ENCODE assay signal across 12 cellular contexts in genomic region chr20:8309638-8310037, GRCh38.
DNase-seq lines count a peak whose midpoint lies in the region; ATAC-seq and TF ChIP-seq lines count a peak whose summit lies in the region.
"Had no signal": no experiment of that assay in that cellular context is flagged by ENCODE, and none has a peak within 500 bp of the region (broad histone marks: within the 10 kb centered on the region; RNA-seq: fewer than 3 reads in every experiment).

No MANE protein-coding gene starts in this region.

- H3F3A ChIP-seq in neural progenitor cell (ENCODE audit: low read depth) (peaks cover 17% of the 10 kb centered on the region), smooth muscle cell (ENCODE audit: low read depth) (no peaks in the 10 kb centered on the region)

- no peak overlapping the region for H3K27ac ChIP-seq in neural progenitor cell
- no peak overlapping the region for H3K27ac ChIP-seq in smooth muscle cell (ENCODE audit: low read depth)
- H3K27ac ChIP-seq: lower lobe of right lung, right lobe of liver, tibial artery had no signal

- H3K4me1 Mint-ChIP-seq in neural progenitor cell (peaks cover 61% of the 10 kb centered on the region), CD14-positive monocyte (peaks cover 2% of the 10 kb centered on the region)

- H3K36me3 Mint-ChIP-seq in neural progenitor cell (no peaks in the 10 kb centered on the region), CD14-positive monocyte (peaks cover 0 to 3% of the 10 kb centered on the region in 2 donors)
- H3K36me3 Mint-ChIP-seq: CD4-positive, alpha-beta memory T cell had no signal

- H3K9me3 ChIP-seq in endocrine pancreas (ENCODE audit: control insufficient read depth, low read length) (no peaks in the 10 kb centered on the region), neural progenitor cell (ENCODE audit: low read depth) (no peaks in the 10 kb centered on the region), smooth muscle cell (replicated peaks; ENCODE audit: low read depth) (no peaks in the 10 kb centered on the region)
- H3K9me3 ChIP-seq: lower lobe of right lung, right lobe of liver had no signal

- peaks cover 11% of the 10 kb centered on the region for H3K4me1 ChIP-seq in endocrine pancreas (ENCODE audit: control insufficient read depth, insufficient read depth, low read length)
- peaks cover 42% of the 10 kb centered on the region for H3K4me1 ChIP-seq in neural progenitor cell
- peaks cover 24% of the 10 kb centered on the region for H3K4me1 ChIP-seq in smooth muscle cell (ENCODE audit: low read depth)
- H3K4me1 ChIP-seq: lower lobe of right lung, right lobe of liver, tibial artery had no signal

- H3K27ac Mint-ChIP-seq in neural progenitor cell (peak overlapping the region; percentile 96), CD14-positive monocyte (peak overlapping the region in 1 of 7 donors; percentile 22)
- H3K27ac Mint-ChIP-seq: CD4-positive, alpha-beta memory T cell had no signal

- H3K4me2 ChIP-seq in neural progenitor cell: peak overlapping the region; percentile 51
- H3K4me2 ChIP-seq in smooth muscle cell: no peak overlapping the region

- H3K27me3 ChIP-seq in endocrine pancreas (ENCODE audit: control insufficient read depth, insufficient read depth, low read length): no peaks in the 10 kb centered on the region
- H3K27me3 ChIP-seq in neural progenitor cell: no peaks in the 10 kb centered on the region
- H3K27me3 ChIP-seq in smooth muscle cell (ENCODE audit: low read depth): no peaks in the 10 kb centered on the region
- H3K27me3 ChIP-seq: right lobe of liver, tibial artery had no signal

- no peak for ATAC-seq in GM21723 (IDR thresholded peaks at IDR 0.05; ENCODE audit: unreplicated experiment)
- ATAC-seq: right lobe of liver had no signal

- H3K4me3 Mint-ChIP-seq in neural progenitor cell (peak overlapping the region; percentile 44), CD14-positive monocyte (no peak overlapping the region)
- H3K4me3 Mint-ChIP-seq: CD4-positive, alpha-beta memory T cell had no signal

- H4K20me1 ChIP-seq in neural progenitor cell (ENCODE audit: low read depth): no peaks in the 10 kb centered on the region
- H4K20me1 ChIP-seq in smooth muscle cell (ENCODE audit: low read depth): no peaks in the 10 kb centered on the region

- H3K9me3 Mint-ChIP-seq in neural progenitor cell: peaks cover 3% of the 10 kb centered on the region
- peaks cover 0 to 5% (median 0%) of the 10 kb centered on the region in 7 donors for H3K9me3 Mint-ChIP-seq in CD14-positive monocyte

- H2AFZ ChIP-seq in neural progenitor cell (replicated peaks) (no peak overlapping the region), smooth muscle cell (ENCODE audit: low read depth) (no peak overlapping the region)

- intact Hi-C loops in CD14-positive monocyte (cut with micrococcal nuclease): no loop called here

- TF ChIP-seq CTCF in neural progenitor cell (IDR thresholded peaks at IDR 0.05): no peak
- TF ChIP-seq CTCF in smooth muscle cell (IDR thresholded peaks at IDR 0.05; ENCODE audit: borderline replicate concordance, insufficient read depth, poor library complexity, severe bottlenecking): no peak
- no peak for TF ChIP-seq CTCF in CD14-positive monocyte (IDR thresholded peaks at IDR 0.05)

- H3K27me3 Mint-ChIP-seq in neural progenitor cell (ENCODE audit: insufficient read depth, low read depth): no peaks in the 10 kb centered on the region
- no peaks in the 10 kb centered on the region for H3K27me3 Mint-ChIP-seq in CD14-positive monocyte (ENCODE audit: low read depth in 3 of 3)
- H3K27me3 Mint-ChIP-seq: CD4-positive, alpha-beta memory T cell had no signal

- no peaks in the 10 kb centered on the region for H3K36me3 ChIP-seq in endocrine pancreas (ENCODE audit: control insufficient read depth, insufficient read depth, low read length)
- no peaks in the 10 kb centered on the region for H3K36me3 ChIP-seq in neural progenitor cell
- no peaks in the 10 kb centered on the region for H3K36me3 ChIP-seq in smooth muscle cell (ENCODE audit: low read depth)
- H3K36me3 ChIP-seq: lower lobe of right lung, right lobe of liver, tibial artery had no signal

- peak; percentile 9 for DNase-seq in GM03348 (ENCODE audit: low spot score)
- DNase-seq in NCI-H524 treated with DMSO at 0.1 percent for 48 hours (lab: John Stamatoyannopoulos, UW): peak; percentile 85
- peak; percentile 79 for DNase-seq in neural progenitor cell (ENCODE audit: low spot score)
- no peak for DNase-seq in activated effector memory CD4-positive, alpha-beta T cell treated with anti-CD3 and anti-CD28 coated beads, Interleukin-2, amount 50 U/mL, for 16 hours
- DNase-seq in smooth muscle cell (lab: John Stamatoyannopoulos, UW; ENCODE audit: unreplicated experiment): no peak
- DNase-seq in CD14-positive monocyte (ENCODE audit: low spot score): no peak
- DNase-seq: CD4-positive, alpha-beta memory T cell; lower lobe of right lung; right lobe of liver; tibial artery had no signal

- 48% methylated on average over 5 of the region's 5 CpGs for WGBS in smooth muscle cell (ENCODE audit: low lambda C conversion rate)

- H3K4me3 ChIP-seq in endocrine pancreas (ENCODE audit: control insufficient read depth, insufficient read depth, low read length): peak overlapping the region; percentile 59
- no peak overlapping the region for H3K4me3 ChIP-seq in neural progenitor cell
- no peak overlapping the region for H3K4me3 ChIP-seq in smooth muscle cell
- H3K4me3 ChIP-seq: lower lobe of right lung, right lobe of liver, tibial artery had no signal

- H3K79me2 ChIP-seq in neural progenitor cell (ENCODE audit: low read depth): no peaks in the 10 kb centered on the region
- no peaks in the 10 kb centered on the region for H3K79me2 ChIP-seq in smooth muscle cell (ENCODE audit: low read depth)

- H3K9ac ChIP-seq in endocrine pancreas (ENCODE audit: control insufficient read depth, insufficient read depth, low read length) (no peak overlapping the region), neural progenitor cell (no peak overlapping the region), smooth muscle cell (ENCODE audit: low read depth) (no peak overlapping the region)

Comparison
In these comparisons a context has a peak if more than half of its experiments do, and no peak if none do; other contexts are left out.
1. DNase-seq: peak in GM03348 (single experiment), NCI-H524 treated with DMSO at 0.1 percent for 48 hours (single experiment) and neural progenitor cell (single experiment); none in activated effector memory CD4-positive, alpha-beta T cell treated with anti-CD3 and anti-CD28 coated beads, Interleukin-2, amount 50 U/mL, for 16 hours (single experiment), smooth muscle cell (single experiment) and CD14-positive monocyte (single experiment).